ENCODE assay signal across 10 cellular contexts in the genomic region with DNA sequence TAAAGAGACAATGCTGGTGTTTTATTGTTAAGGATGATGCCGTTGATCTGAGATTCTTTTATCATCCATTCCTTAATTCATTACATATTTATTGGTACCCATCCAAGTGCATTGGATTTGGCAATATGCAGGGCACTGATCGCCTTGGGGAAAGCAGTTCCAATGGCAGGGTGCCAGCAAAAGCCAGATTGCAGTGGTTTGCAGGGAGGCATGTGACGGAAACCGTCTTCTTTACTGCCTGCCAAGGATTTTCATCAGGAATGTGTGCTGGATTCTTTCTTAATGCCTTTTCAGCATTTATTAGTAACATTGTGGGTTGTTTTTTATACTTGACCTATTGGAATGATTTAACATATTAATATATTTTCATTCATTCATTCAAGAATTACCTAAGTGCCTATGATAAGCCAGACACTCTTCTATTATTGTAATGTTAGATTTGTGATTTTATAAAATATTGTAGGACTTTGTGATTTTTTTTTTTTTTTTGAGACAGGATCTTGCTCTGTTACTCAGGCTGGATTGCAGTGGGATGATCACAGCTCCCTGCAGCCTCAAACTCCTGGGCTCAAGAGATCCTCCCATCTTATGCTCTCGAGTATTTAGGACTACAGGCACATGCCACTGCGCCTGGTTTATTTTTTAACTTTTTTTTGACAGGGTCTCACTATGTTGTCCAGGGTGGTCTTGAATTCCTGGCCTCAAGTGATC.
DNase-seq lines count a peak whose midpoint lies in the region; ATAC-seq and TF ChIP-seq lines count a peak whose summit lies in the region.
"Had no signal": no experiment of that assay in that cellular context is flagged by ENCODE, and none has a peak within 500 bp of the region (broad histone marks: within the 10 kb centered on the region; RNA-seq: fewer than 3 reads in every experiment).

No MANE protein-coding gene starts in this region.

- H3K4me3 ChIP-seq in upper lobe of right lung = no peak overlapping the region

- DNase-seq in NCI-H146 (lab: John Stamatoyannopoulos, UW) (peak; percentile 6), NCI-H146 treated with DMSO at 0.1 percent for 48 hours (lab: John Stamatoyannopoulos, UW; ENCODE audit: unreplicated experiment) (no peak), amygdala (lab: John Stamatoyannopoulos, UW) (peak in 42 of 56 donors; percentile 1 to 90 (median 18)), inferior parietal cortex (ENCODE audit: extremely low spot score) (peak; percentile 52), upper lobe of right lung (peak; percentile 76), putamen (ENCODE audit: low spot score) (no peak), NK-92 (lab: John Stamatoyannopoulos, UW; ENCODE audit: unreplicated experiment) (no peak)
- DNase-seq: stimulated activated CD4-positive, alpha-beta T cell treated with anti-CD3 and anti-CD28 coated beads, Interleukin-15, amount 100 ng/mL, for 24 hours had no signal

- no peak for ATAC-seq in upper lobe of right lung
- ATAC-seq in HG03108 (IDR thresholded peaks at IDR 0.05; ENCODE audit: unreplicated experiment) = no peak

- no peaks in the 10 kb centered on the region for H3K27me3 ChIP-seq in upper lobe of right lung

- intact Hi-C loops in upper lobe of right lung (cut with DNase I) = no loop called here

- no peaks in the 10 kb centered on the region for H3K9me3 ChIP-seq in upper lobe of right lung

- H3K27ac ChIP-seq in upper lobe of right lung = no peak overlapping the region
- H3K27ac ChIP-seq: 22Rv1 had no signal

- H3K36me3 ChIP-seq in upper lobe of right lung = no peaks in the 10 kb centered on the region

- peaks cover 13% of the 10 kb centered on the region for H3K4me1 ChIP-seq in upper lobe of right lung

- no peak for TF ChIP-seq CTCF in upper lobe of right lung (IDR thresholded peaks at IDR 0.05)

Comparison
In these comparisons a context has a peak if more than half of its experiments do, and no peak if none do; other contexts are left out.
1. DNase-seq: peak in NCI-H146 (single experiment), amygdala (42 of 56), inferior parietal cortex (single experiment) and upper lobe of right lung (single experiment); none in NCI-H146 treated with DMSO at 0.1 percent for 48 hours (single experiment), putamen (single experiment) and NK-92 (single experiment).